1 cellular context compared by ENCODE assay signal in genomic region chr3:151816091-151816604, GRCh38.
TF ChIP-seq lines count a peak whose summit lies in the region.

No MANE protein-coding gene starts in this region.

TF ChIP-seq in IMR-90, 13 proteins besides CTCF, POLR2A, EP300 and RAD21 (continued from another document):
- TF ChIP-seq SMC3 (IDR thresholded peaks at IDR 0.05; ENCODE audit: low read depth, low read length) (no peak), CEBPB (IDR thresholded peaks at IDR 0.05; ENCODE audit: low read depth, low read length) (peak; percentile 1; the same call in 1 of the 2 replicates), RFX5 (IDR thresholded peaks at IDR 0.05; ENCODE audit: low read depth, low read length) (no peak), MAZ (IDR thresholded peaks at IDR 0.05; ENCODE audit: borderline replicate concordance, low read depth, low read length) (peak; percentile 59; the same call in 1 of the 2 replicates), FOS (IDR thresholded peaks at IDR 0.05; ENCODE audit: low read depth, low read length) (peak; percentile 38; the same call in 1 of the 2 replicates), MAFK (IDR thresholded peaks at IDR 0.05; ENCODE audit: low read depth, low read length) (no peak), CHD1 (IDR thresholded peaks at IDR 0.05; ENCODE audit: low read depth, low read length) (no peak), BHLHE40 (IDR thresholded peaks at IDR 0.05; ENCODE audit: low read depth, low read length) (no peak), ELK1 (IDR thresholded peaks at IDR 0.05; ENCODE audit: borderline replicate concordance, low read depth, low read length) (no peak), RCOR1 (IDR thresholded peaks at IDR 0.05; ENCODE audit: insufficient replicate concordance, low read length) (no peak), NFE2L2 (IDR thresholded peaks at IDR 0.05; ENCODE audit: low read depth, low read length) (no peak)
